In genomic region chr11:10451399-10452116, GRCh38 we compare ENCODE assay signal across 9 cellular contexts. TPM values are rescaled to one million over a fixed set of nuclear protein-coding genes. Genes with fewer than 3 reads are reported as not detected.
DNase-seq lines count a peak whose midpoint lies in the region; ATAC-seq and TF ChIP-seq lines count a peak whose summit lies in the region.
"Had no signal": no experiment of that assay in that cellular context is flagged by ENCODE, and none has a peak within 500 bp of the region (broad histone marks: within the 10 kb centered on the region; RNA-seq: fewer than 3 reads in every experiment).

No MANE protein-coding gene starts in this region.

- CTCF ChIA-PET in activated naive CD4-positive, alpha-beta T cell treated with anti-CD3 and anti-CD28 coated beads, Interleukin-2, amount 10 ng/mL, durations not matched to agents 7 days and 5 days (lab: Charles Lee) = interaction anchor here (0.9 to 1.1 kb wide), 4 partner anchors 8 to 203 kb away, joined by 3 to 6 read pairs (median 3); no protein-coding TSS in a partner anchor

- H3K36me3 ChIP-seq in iPS-18a (ENCODE audit: control insufficient read depth, low read depth, low read length) (no peaks in the 10 kb centered on the region), thoracic aorta (no peaks in the 10 kb centered on the region)

- peak overlapping the region; percentile 64 for H3K27ac Mint-ChIP-seq in activated naive CD4-positive, alpha-beta T cell treated with anti-CD3 and anti-CD28 coated beads, Interleukin-2, amount 10 ng/mL, durations not matched to agents 7 days and 5 days

- TF ChIP-seq CTCF in VCaP (conservative IDR thresholded peaks at IDR 0.05) (peak; percentile 42), thoracic aorta (IDR thresholded peaks at IDR 0.05) (peak; percentile 5)

- H3K9me3 ChIP-seq in iPS-18a (ENCODE audit: control insufficient read depth, low read depth, low read length) = no peaks in the 10 kb centered on the region
- H3K9me3 ChIP-seq in thoracic aorta = no peaks in the 10 kb centered on the region

- no peak for DNase-seq in activated naive CD4-positive, alpha-beta T cell treated with anti-CD3 and anti-CD28 coated beads, Interleukin-2, amount 10 ng/mL, durations not matched to agents 7 days and 5 days
- no peak for DNase-seq in activated naive CD4-positive, alpha-beta T cell (lab: John Stamatoyannopoulos, UW)
- no peak for DNase-seq in thoracic aorta (ENCODE audit: low spot score)
- no peak for DNase-seq in kidney tubule cell (ENCODE audit: low spot score)
- no peak for DNase-seq in SW480 (ENCODE audit: low spot score)
- DNase-seq in HPDE6-E6E7 (ENCODE audit: extremely low spot score) = no peak
- DNase-seq: Kasumi-1 had no signal

- H3K9ac ChIP-seq in iPS-18a (ENCODE audit: low read length) = no peak overlapping the region

- H3K27me3 ChIP-seq in iPS-18a (ENCODE audit: control insufficient read depth, insufficient read depth, low read length) (peaks cover 41% of the 10 kb centered on the region), thoracic aorta (replicated peaks; ENCODE audit: insufficient read depth) (no peaks in the 10 kb centered on the region)

- ATAC-seq in thoracic aorta (ENCODE audit: insufficient number of reproducible peaks, low FRiP score, low read depth) = no peak

- peaks cover 64% of the 10 kb centered on the region for H3K4me1 Mint-ChIP-seq in activated naive CD4-positive, alpha-beta T cell treated with anti-CD3 and anti-CD28 coated beads, Interleukin-2, amount 10 ng/mL, durations not matched to agents 7 days and 5 days

- peaks cover 24% of the 10 kb centered on the region for H3K27me3 Mint-ChIP-seq in activated naive CD4-positive, alpha-beta T cell treated with anti-CD3 and anti-CD28 coated beads, Interleukin-2, amount 10 ng/mL, durations not matched to agents 7 days and 5 days

- H3K36me3 Mint-ChIP-seq in activated naive CD4-positive, alpha-beta T cell treated with anti-CD3 and anti-CD28 coated beads, Interleukin-2, amount 10 ng/mL, durations not matched to agents 7 days and 5 days = peaks cover 6% of the 10 kb centered on the region

- peak overlapping the region; percentile 86 for H3K4me3 Mint-ChIP-seq in activated naive CD4-positive, alpha-beta T cell treated with anti-CD3 and anti-CD28 coated beads, Interleukin-2, amount 10 ng/mL, durations not matched to agents 7 days and 5 days

- H3K4me3 ChIP-seq in iPS-18a (ENCODE audit: low read length) = peak overlapping the region; percentile 73
- H3K4me3 ChIP-seq in thoracic aorta = peak overlapping the region; percentile 79

- H3K4me1 ChIP-seq in iPS-18a (ENCODE audit: control insufficient read depth, low read depth, low read length) = peaks cover 14% of the 10 kb centered on the region
- H3K4me1 ChIP-seq in thoracic aorta (ENCODE audit: control insufficient read depth in 1 of 2, low read depth in 2 of 2) = peaks cover 0 to 27% of the 10 kb centered on the region in 2 donors

- no peaks in the 10 kb centered on the region for H3K9me3 Mint-ChIP-seq in activated naive CD4-positive, alpha-beta T cell treated with anti-CD3 and anti-CD28 coated beads, Interleukin-2, amount 10 ng/mL, durations not matched to agents 7 days and 5 days

- H3K27ac ChIP-seq in VCaP (peak overlapping the region; percentile 94), iPS-18a (ENCODE audit: low read length) (no peak overlapping the region), thoracic aorta (no peak overlapping the region)

RNA-seq across cellular contexts. Expression of gene AMPD3, which starts 3.5 kb away (rescaled TPM):
- total RNA-seq in thoracic aorta = 10 to 100 TPM in 1 of 2 donors, 1 to 10 TPM in 1; 7.0 to 17.6 TPM
